ENCODE assay signal across 1 cellular context in the genomic region with DNA sequence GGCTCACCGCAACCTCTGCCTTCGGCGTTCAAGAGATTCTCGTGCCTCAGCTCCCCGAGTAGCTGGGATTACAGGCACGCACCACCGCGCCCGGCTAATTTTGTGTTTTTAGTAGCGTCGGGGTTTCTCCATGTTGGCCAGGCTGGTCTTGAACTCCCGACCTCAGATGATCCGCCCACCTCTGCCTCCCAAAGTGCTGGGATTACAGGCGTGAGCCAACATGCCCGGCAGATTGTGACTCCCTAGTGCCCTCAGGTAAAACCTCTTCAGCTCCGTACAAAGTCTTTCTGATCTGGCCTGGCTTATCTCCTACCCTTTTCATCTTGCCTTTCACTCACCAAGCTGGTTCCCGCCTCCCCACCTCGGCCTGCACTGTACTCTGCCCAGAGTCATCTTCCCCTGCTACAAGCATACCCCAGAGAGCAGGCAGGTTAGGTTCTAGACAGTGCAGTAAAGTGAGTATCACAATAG.
TF ChIP-seq lines count a peak whose summit lies in the region.

No MANE protein-coding gene starts in this region.

TF ChIP-seq in HepG2, 621 proteins besides CTCF, POLR2A, EP300 and RAD21 (continued from another document and continues in another):
- TF ChIP-seq, protein P1, sequence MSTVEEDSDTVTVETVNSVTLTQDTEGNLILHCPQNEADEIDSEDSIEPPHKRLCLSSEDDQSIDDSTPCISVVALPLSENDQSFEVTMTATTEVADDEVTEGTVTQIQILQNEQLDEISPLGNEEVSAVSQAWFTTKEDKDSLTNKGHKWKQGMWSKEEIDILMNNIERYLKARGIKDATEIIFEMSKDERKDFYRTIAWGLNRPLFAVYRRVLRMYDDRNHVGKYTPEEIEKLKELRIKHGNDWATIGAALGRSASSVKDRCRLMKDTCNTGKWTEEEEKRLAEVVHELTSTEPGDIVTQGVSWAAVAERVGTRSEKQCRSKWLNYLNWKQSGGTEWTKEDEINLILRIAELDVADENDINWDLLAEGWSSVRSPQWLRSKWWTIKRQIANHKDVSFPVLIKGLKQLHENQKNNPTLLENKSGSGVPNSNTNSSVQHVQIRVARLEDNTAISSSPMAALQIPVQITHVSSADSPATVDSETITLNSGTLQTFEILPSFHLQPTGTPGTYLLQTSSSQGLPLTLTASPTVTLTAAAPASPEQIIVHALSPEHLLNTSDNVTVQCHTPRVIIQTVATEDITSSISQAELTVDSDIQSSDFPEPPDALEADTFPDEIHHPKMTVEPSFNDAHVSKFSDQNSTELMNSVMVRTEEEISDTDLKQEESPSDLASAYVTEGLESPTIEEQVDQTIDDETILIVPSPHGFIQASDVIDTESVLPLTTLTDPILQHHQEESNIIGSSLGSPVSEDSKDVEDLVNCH (CRISPR knock-in tag; IDR thresholded peaks at IDR 0.05) = no peak
- TF ChIP-seq HNRNPL (IDR thresholded peaks at IDR 0.05; ENCODE audit: low read depth, low read length) (0 out of 2 replicates have a peak, but pooled peaks have one; percentile 25), CENPT (CRISPR knock-in tag; IDR thresholded peaks at IDR 0.05; ENCODE audit: low read depth) (no peak), NBN (conservative IDR thresholded peaks at IDR 0.05) (no peak), KLF12 (CRISPR knock-in tag; IDR thresholded peaks at IDR 0.05; ENCODE audit: borderline replicate concordance) (no peak), ZSCAN25 (CRISPR knock-in tag; IDR thresholded peaks at IDR 0.05) (no peak), ZNF7 (CRISPR knock-in tag; IDR thresholded peaks at IDR 0.05) (no peak), MED8 (CRISPR knock-in tag; IDR thresholded peaks at IDR 0.05; ENCODE audit: insufficient replicate concordance) (no peak), ZNF121 (CRISPR knock-in tag; IDR thresholded peaks at IDR 0.05) (peak; percentile 65; the same call in 1 of the 2 replicates), KLF16 (CRISPR knock-in tag; IDR thresholded peaks at IDR 0.05) (no peak), MXI1 (IDR thresholded peaks at IDR 0.05; ENCODE audit: borderline replicate concordance, low read depth, low read length) (no peak), ZNF556 (CRISPR knock-in tag; IDR thresholded peaks at IDR 0.05; ENCODE audit: borderline replicate concordance) (no peak), SATB2 (CRISPR knock-in tag; IDR thresholded peaks at IDR 0.05) (no peak), ZNF333 (CRISPR knock-in tag; IDR thresholded peaks at IDR 0.05; ENCODE audit: borderline replicate concordance) (no peak), NCOR1 (IDR thresholded peaks at IDR 0.05; ENCODE audit: borderline replicate concordance, low read length) (no peak; the same call in 1 of the 2 replicates), STAT5B (CRISPR knock-in tag; IDR thresholded peaks at IDR 0.05) (no peak), SOX5 (CRISPR knock-in tag; IDR thresholded peaks at IDR 0.05; ENCODE audit: borderline replicate concordance) (no peak; the same call in 1 of the 2 replicates), GABPB1 (CRISPR knock-in tag; IDR thresholded peaks at IDR 0.05) (no peak), ZNF891 (CRISPR knock-in tag; IDR thresholded peaks at IDR 0.05) (peak; percentile 45; the same call in 1 of the 2 replicates), TMF1 (CRISPR knock-in tag; IDR thresholded peaks at IDR 0.05; ENCODE audit: low read depth) (no peak), ZFP62 (CRISPR knock-in tag; IDR thresholded peaks at IDR 0.05) (no peak), HIVEP1 (CRISPR knock-in tag; IDR thresholded peaks at IDR 0.05) (no peak), EZH2 (conservative IDR thresholded peaks at IDR 0.05; ENCODE audit: low read depth, low read length) (no peak), KDM3A (CRISPR knock-in tag; IDR thresholded peaks at IDR 0.05; ENCODE audit: low read depth) (no peak), ZFP36 (IDR thresholded peaks at IDR 0.05; ENCODE audit: borderline replicate concordance, low read depth, low read length, partially characterized antibody) (no peak), ZNF292 (CRISPR knock-in tag; IDR thresholded peaks at IDR 0.05; ENCODE audit: borderline replicate concordance, low read depth) (peak; percentile 74), SMAD9 (CRISPR knock-in tag; IDR thresholded peaks at IDR 0.05) (no peak), ZNF761 (CRISPR knock-in tag; conservative IDR thresholded peaks at IDR 0.05) (no peak), SRF (IDR thresholded peaks at IDR 0.05; ENCODE audit: low read depth, low read length) (no peak), ZNF850 (CRISPR knock-in tag; conservative IDR thresholded peaks at IDR 0.05) (no peak), TAF15 (IDR thresholded peaks at IDR 0.05; ENCODE audit: low read depth, low read length, poor library complexity, severe bottlenecking) (no peak)
- TF ChIP-seq, protein P2, sequence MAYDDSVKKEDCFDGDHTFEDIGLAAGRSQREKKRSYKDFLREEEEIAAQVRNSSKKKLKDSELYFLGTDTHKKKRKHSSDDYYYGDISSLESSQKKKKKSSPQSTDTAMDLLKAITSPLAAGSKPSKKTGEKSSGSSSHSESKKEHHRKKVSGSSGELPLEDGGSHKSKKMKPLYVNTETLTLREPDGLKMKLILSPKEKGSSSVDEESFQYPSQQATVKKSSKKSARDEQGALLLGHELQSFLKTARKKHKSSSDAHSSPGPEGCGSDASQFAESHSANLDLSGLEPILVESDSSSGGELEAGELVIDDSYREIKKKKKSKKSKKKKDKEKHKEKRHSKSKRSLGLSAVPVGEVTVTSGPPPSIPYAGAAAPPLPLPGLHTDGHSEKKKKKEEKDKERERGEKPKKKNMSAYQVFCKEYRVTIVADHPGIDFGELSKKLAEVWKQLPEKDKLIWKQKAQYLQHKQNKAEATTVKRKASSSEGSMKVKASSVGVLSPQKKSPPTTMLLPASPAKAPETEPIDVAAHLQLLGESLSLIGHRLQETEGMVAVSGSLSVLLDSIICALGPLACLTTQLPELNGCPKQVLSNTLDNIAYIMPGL (CRISPR knock-in tag; IDR thresholded peaks at IDR 0.05; ENCODE audit: borderline replicate concordance in 1 of 2, low read depth in 1 of 2) = no peak
- TF ChIP-seq, protein P3, sequence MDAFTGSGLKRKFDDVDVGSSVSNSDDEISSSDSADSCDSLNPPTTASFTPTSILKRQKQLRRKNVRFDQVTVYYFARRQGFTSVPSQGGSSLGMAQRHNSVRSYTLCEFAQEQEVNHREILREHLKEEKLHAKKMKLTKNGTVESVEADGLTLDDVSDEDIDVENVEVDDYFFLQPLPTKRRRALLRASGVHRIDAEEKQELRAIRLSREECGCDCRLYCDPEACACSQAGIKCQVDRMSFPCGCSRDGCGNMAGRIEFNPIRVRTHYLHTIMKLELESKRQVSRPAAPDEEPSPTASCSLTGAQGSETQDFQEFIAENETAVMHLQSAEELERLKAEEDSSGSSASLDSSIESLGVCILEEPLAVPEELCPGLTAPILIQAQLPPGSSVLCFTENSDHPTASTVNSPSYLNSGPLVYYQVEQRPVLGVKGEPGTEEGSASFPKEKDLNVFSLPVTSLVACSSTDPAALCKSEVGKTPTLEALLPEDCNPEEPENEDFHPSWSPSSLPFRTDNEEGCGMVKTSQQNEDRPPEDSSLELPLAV (CRISPR knock-in tag; conservative IDR thresholded peaks at IDR 0.05; ENCODE audit: low read depth) = no peak
- TF ChIP-seq, protein P4, sequence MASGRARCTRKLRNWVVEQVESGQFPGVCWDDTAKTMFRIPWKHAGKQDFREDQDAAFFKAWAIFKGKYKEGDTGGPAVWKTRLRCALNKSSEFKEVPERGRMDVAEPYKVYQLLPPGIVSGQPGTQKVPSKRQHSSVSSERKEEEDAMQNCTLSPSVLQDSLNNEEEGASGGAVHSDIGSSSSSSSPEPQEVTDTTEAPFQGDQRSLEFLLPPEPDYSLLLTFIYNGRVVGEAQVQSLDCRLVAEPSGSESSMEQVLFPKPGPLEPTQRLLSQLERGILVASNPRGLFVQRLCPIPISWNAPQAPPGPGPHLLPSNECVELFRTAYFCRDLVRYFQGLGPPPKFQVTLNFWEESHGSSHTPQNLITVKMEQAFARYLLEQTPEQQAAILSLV (CRISPR knock-in tag; IDR thresholded peaks at IDR 0.05; ENCODE audit: borderline replicate concordance) = no peak
- TF ChIP-seq, protein P5, sequence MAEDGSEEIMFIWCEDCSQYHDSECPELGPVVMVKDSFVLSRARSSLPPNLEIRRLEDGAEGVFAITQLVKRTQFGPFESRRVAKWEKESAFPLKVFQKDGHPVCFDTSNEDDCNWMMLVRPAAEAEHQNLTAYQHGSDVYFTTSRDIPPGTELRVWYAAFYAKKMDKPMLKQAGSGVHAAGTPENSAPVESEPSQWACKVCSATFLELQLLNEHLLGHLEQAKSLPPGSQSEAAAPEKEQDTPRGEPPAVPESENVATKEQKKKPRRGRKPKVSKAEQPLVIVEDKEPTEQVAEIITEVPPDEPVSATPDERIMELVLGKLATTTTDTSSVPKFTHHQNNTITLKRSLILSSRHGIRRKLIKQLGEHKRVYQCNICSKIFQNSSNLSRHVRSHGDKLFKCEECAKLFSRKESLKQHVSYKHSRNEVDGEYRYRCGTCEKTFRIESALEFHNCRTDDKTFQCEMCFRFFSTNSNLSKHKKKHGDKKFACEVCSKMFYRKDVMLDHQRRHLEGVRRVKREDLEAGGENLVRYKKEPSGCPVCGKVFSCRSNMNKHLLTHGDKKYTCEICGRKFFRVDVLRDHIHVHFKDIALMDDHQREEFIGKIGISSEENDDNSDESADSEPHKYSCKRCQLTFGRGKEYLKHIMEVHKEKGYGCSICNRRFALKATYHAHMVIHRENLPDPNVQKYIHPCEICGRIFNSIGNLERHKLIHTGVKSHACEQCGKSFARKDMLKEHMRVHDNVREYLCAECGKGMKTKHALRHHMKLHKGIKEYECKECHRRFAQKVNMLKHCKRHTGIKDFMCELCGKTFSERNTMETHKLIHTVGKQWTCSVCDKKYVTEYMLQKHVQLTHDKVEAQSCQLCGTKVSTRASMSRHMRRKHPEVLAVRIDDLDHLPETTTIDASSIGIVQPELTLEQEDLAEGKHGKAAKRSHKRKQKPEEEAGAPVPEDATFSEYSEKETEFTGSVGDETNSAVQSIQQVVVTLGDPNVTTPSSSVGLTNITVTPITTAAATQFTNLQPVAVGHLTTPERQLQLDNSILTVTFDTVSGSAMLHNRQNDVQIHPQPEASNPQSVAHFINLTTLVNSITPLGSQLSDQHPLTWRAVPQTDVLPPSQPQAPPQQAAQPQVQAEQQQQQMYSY (CRISPR knock-in tag; IDR thresholded peaks at IDR 0.05) = no peak
- TF ChIP-seq, protein P6, sequence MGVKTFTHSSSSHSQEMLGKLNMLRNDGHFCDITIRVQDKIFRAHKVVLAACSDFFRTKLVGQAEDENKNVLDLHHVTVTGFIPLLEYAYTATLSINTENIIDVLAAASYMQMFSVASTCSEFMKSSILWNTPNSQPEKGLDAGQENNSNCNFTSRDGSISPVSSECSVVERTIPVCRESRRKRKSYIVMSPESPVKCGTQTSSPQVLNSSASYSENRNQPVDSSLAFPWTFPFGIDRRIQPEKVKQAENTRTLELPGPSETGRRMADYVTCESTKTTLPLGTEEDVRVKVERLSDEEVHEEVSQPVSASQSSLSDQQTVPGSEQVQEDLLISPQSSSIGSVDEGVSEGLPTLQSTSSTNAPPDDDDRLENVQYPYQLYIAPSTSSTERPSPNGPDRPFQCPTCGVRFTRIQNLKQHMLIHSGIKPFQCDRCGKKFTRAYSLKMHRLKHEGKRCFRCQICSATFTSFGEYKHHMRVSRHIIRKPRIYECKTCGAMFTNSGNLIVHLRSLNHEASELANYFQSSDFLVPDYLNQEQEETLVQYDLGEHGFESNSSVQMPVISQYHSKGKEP (CRISPR knock-in tag; IDR thresholded peaks at IDR 0.05) = no peak
- TF ChIP-seq, protein P7, sequence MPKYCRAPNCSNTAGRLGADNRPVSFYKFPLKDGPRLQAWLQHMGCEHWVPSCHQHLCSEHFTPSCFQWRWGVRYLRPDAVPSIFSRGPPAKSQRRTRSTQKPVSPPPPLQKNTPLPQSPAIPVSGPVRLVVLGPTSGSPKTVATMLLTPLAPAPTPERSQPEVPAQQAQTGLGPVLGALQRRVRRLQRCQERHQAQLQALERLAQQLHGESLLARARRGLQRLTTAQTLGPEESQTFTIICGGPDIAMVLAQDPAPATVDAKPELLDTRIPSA (CRISPR knock-in tag; IDR thresholded peaks at IDR 0.05; ENCODE audit: borderline replicate concordance) = no peak
- TF ChIP-seq, protein P8, sequence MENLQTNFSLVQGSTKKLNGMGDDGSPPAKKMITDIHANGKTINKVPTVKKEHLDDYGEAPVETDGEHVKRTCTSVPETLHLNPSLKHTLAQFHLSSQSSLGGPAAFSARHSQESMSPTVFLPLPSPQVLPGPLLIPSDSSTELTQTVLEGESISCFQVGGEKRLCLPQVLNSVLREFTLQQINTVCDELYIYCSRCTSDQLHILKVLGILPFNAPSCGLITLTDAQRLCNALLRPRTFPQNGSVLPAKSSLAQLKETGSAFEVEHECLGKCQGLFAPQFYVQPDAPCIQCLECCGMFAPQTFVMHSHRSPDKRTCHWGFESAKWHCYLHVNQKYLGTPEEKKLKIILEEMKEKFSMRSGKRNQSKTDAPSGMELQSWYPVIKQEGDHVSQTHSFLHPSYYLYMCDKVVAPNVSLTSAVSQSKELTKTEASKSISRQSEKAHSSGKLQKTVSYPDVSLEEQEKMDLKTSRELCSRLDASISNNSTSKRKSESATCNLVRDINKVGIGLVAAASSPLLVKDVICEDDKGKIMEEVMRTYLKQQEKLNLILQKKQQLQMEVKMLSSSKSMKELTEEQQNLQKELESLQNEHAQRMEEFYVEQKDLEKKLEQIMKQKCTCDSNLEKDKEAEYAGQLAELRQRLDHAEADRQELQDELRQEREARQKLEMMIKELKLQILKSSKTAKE (CRISPR knock-in tag; IDR thresholded peaks at IDR 0.05; ENCODE audit: borderline replicate concordance) = no peak
- TF ChIP-seq, protein P9, sequence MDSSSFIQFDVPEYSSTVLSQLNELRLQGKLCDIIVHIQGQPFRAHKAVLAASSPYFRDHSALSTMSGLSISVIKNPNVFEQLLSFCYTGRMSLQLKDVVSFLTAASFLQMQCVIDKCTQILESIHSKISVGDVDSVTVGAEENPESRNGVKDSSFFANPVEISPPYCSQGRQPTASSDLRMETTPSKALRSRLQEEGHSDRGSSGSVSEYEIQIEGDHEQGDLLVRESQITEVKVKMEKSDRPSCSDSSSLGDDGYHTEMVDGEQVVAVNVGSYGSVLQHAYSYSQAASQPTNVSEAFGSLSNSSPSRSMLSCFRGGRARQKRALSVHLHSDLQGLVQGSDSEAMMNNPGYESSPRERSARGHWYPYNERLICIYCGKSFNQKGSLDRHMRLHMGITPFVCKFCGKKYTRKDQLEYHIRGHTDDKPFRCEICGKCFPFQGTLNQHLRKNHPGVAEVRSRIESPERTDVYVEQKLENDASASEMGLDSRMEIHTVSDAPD (CRISPR knock-in tag; IDR thresholded peaks at IDR 0.05) = peak; percentile 73; the same call in 1 of the 2 replicates
- TF ChIP-seq, protein P10, sequence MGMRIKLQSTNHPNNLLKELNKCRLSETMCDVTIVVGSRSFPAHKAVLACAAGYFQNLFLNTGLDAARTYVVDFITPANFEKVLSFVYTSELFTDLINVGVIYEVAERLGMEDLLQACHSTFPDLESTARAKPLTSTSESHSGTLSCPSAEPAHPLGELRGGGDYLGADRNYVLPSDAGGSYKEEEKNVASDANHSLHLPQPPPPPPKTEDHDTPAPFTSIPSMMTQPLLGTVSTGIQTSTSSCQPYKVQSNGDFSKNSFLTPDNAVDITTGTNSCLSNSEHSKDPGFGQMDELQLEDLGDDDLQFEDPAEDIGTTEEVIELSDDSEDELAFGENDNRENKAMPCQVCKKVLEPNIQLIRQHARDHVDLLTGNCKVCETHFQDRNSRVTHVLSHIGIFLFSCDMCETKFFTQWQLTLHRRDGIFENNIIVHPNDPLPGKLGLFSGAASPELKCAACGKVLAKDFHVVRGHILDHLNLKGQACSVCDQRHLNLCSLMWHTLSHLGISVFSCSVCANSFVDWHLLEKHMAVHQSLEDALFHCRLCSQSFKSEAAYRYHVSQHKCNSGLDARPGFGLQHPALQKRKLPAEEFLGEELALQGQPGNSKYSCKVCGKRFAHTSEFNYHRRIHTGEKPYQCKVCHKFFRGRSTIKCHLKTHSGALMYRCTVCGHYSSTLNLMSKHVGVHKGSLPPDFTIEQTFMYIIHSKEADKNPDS (CRISPR knock-in tag; IDR thresholded peaks at IDR 0.05) = no peak
